Comparison of ENCODE assay signal across 19 cellular contexts in genomic region chr4:168039593-168039992, GRCh38. TPM values are rescaled to one million over a fixed set of nuclear protein-coding genes. Genes with fewer than 3 reads are reported as not detected.
DNase-seq lines count a peak whose midpoint lies in the region; ATAC-seq and TF ChIP-seq lines count a peak whose summit lies in the region.
"Had no signal": no experiment of that assay in that cellular context is flagged by ENCODE, and none has a peak within 500 bp of the region (broad histone marks: within the 10 kb centered on the region; RNA-seq: fewer than 3 reads in every experiment).

No MANE protein-coding gene starts in this region.

- H3K27me3 Mint-ChIP-seq in endodermal cell (ENCODE audit: insufficient read depth), result no peaks in the 10 kb centered on the region
- no peaks in the 10 kb centered on the region for H3K27me3 Mint-ChIP-seq in activated CD8-positive, alpha-beta T cell treated with anti-CD3 and anti-CD28 coated beads for 36 hours
- H3K27me3 Mint-ChIP-seq: CD4-positive, alpha-beta T cell had no signal

- DNase-seq in DMS 273 (lab: John Stamatoyannopoulos, UW; ENCODE audit: unreplicated experiment) (peak; percentile 1), DMS 273 treated with DMSO at 0.1 percent for 48 hours (lab: John Stamatoyannopoulos, UW) (no peak), H7 (peak; percentile 4), endodermal cell (no peak), mesenchymal stem cell (no peak), germinal center (ENCODE audit: low spot score) (no peak)
- DNase-seq in activated CD8-positive, alpha-beta T cell treated with anti-CD3 and anti-CD28 coated beads for 36 hours, result no peak
- DNase-seq: AML-193; CD4-positive, alpha-beta T cell; DMS79 treated with DMSO at 0.1 percent for 48 hours; GM23248 had no signal

- CTCF ChIA-PET in activated CD8-positive, alpha-beta T cell treated with anti-CD3 and anti-CD28 coated beads for 36 hours (lab: Charles Lee), result no interaction called here

- no peak overlapping the region for H2BK5ac ChIP-seq in mesenchymal stem cell (ENCODE audit: low read depth, low read length, poor library complexity, severe bottlenecking)

- H3K36me3 ChIP-seq in H7 (replicated peaks; ENCODE audit: control insufficient read depth, insufficient read depth, low read length) (no peaks in the 10 kb centered on the region), endodermal cell (ENCODE audit: control insufficient read depth, insufficient read depth, low read length) (no peaks in the 10 kb centered on the region), mesenchymal stem cell (ENCODE audit: control insufficient read depth in 1 of 2, insufficient read depth in 2 of 2, low read depth in 1 of 2, low read length in 2 of 2) (no peaks in the 10 kb centered on the region)

- no peak overlapping the region for H3K4me2 ChIP-seq in mesenchymal stem cell (ENCODE audit: low read length, poor library complexity, severe bottlenecking)
- H3K4me2 ChIP-seq: A549, KMS-11 had no signal

- H2AK5ac ChIP-seq in mesenchymal stem cell (ENCODE audit: low read length, severe bottlenecking), result no peak overlapping the region

- H3K4me3 ChIP-seq in H7 (ENCODE audit: insufficient read depth, low read depth, low read length) (no peak overlapping the region), endodermal cell (ENCODE audit: low read length) (no peak overlapping the region), mesenchymal stem cell (ENCODE audit: insufficient read depth in 1 of 2, low read depth in 1 of 2, low read length in 2 of 2) (no peak overlapping the region)
- H3K4me3 ChIP-seq: A549, GM12878, GM23248 had no signal

- H2AFZ ChIP-seq in mesenchymal stem cell (ENCODE audit: low read depth, low read length), result no peak overlapping the region
- H2AFZ ChIP-seq: GM23248 had no signal

- WGBS in endodermal cell (ENCODE audit: insufficient coverage in 1 of 2, insufficient read length in 1 of 2), 2 experiments, result 83 to 91% methylated on average over 1 of the region's 1 CpG
- no CpG with 5 or more reads among the region's 1 CpG for WGBS in mesenchymal stem cell

- H4K8ac ChIP-seq in mesenchymal stem cell (ENCODE audit: low read length), result no peak overlapping the region

- no peak for ATAC-seq in activated CD8-positive, alpha-beta T cell treated with anti-CD3 and anti-CD28 coated beads for 36 hours
- no peak for ATAC-seq in GM19463 (IDR thresholded peaks at IDR 0.05; ENCODE audit: unreplicated experiment)
- ATAC-seq: A549, GM12878 had no signal

- no peak overlapping the region for H3K14ac ChIP-seq in mesenchymal stem cell (ENCODE audit: low read length in 2 of 2)

- H2BK120ac ChIP-seq in mesenchymal stem cell (ENCODE audit: low read depth, low read length), result no peak overlapping the region

- no peak overlapping the region for H2BK12ac ChIP-seq in mesenchymal stem cell (ENCODE audit: low read length in 2 of 2)

- no peaks in the 10 kb centered on the region for H3K9me3 Mint-ChIP-seq in endodermal cell
- no peaks in the 10 kb centered on the region for H3K9me3 Mint-ChIP-seq in activated CD8-positive, alpha-beta T cell treated with anti-CD3 and anti-CD28 coated beads for 36 hours
- H3K9me3 Mint-ChIP-seq: CD4-positive, alpha-beta T cell had no signal

- H3K27ac ChIP-seq in endodermal cell (ENCODE audit: low read depth, low read length) (no peak overlapping the region), mesenchymal stem cell (ENCODE audit: low read length, poor library complexity, severe bottlenecking) (peak overlapping the region; percentile 41)
- H3K27ac ChIP-seq: 22Rv1, A549, C4-2B, GM23248, KMS-11 had no signal

- H3K4me3 Mint-ChIP-seq in endodermal cell, result no peak overlapping the region
- H3K4me3 Mint-ChIP-seq in activated CD8-positive, alpha-beta T cell treated with anti-CD3 and anti-CD28 coated beads for 36 hours, result no peak overlapping the region
- H3K4me3 Mint-ChIP-seq: CD4-positive, alpha-beta T cell had no signal

- H3K18ac ChIP-seq in mesenchymal stem cell (ENCODE audit: low read depth in 1 of 2, low read length in 2 of 2), result no peak overlapping the region

- no peaks in the 10 kb centered on the region for H3K27me3 ChIP-seq in H7 (ENCODE audit: control insufficient read depth, insufficient read depth, low read length)
- no peaks in the 10 kb centered on the region for H3K27me3 ChIP-seq in endodermal cell (ENCODE audit: control insufficient read depth, insufficient read depth, low read length, poor library complexity, severe bottlenecking)
- H3K27me3 ChIP-seq in mesenchymal stem cell (ENCODE audit: control insufficient read depth in 1 of 2, insufficient read depth in 1 of 2, low read length in 2 of 2), result no peaks in the 10 kb centered on the region

- intact Hi-C loops in activated CD8-positive, alpha-beta T cell treated with anti-CD3 and anti-CD28 coated beads for 36 hours (cut with micrococcal nuclease), result no loop called here

- H3K9ac ChIP-seq in endodermal cell (ENCODE audit: extremely low read depth, low read length, poor library complexity, severe bottlenecking) (no peak overlapping the region), mesenchymal stem cell (ENCODE audit: low read length) (no peak overlapping the region)
- H3K9ac ChIP-seq: GM23248, KMS-11 had no signal

- H3K36me3 Mint-ChIP-seq in endodermal cell (ENCODE audit: low read depth), result no peaks in the 10 kb centered on the region
- no peaks in the 10 kb centered on the region for H3K36me3 Mint-ChIP-seq in activated CD8-positive, alpha-beta T cell treated with anti-CD3 and anti-CD28 coated beads for 36 hours (ENCODE audit: low read depth)

- POLR2A ChIA-PET in activated CD8-positive, alpha-beta T cell treated with anti-CD3 and anti-CD28 coated beads for 36 hours (lab: Charles Lee), result no interaction called here

- peak; percentile 55 for TF ChIP-seq CTCF in endodermal cell (conservative IDR thresholded peaks at IDR 0.05)
- TF ChIP-seq CTCF in activated CD8-positive, alpha-beta T cell treated with anti-CD3 and anti-CD28 coated beads for 36 hours (IDR thresholded peaks at IDR 0.05), result no peak

- no peak overlapping the region for H2BK15ac ChIP-seq in mesenchymal stem cell (ENCODE audit: low read depth, poor library complexity, severe bottlenecking)

- H3K4me1 Mint-ChIP-seq in endodermal cell, result no peaks in the 10 kb centered on the region
- no peaks in the 10 kb centered on the region for H3K4me1 Mint-ChIP-seq in activated CD8-positive, alpha-beta T cell treated with anti-CD3 and anti-CD28 coated beads for 36 hours (ENCODE audit: low read depth)

- no peaks in the 10 kb centered on the region for H3K4me1 ChIP-seq in endodermal cell (ENCODE audit: control insufficient read depth, insufficient read depth, low read length)
- no peaks in the 10 kb centered on the region for H3K4me1 ChIP-seq in mesenchymal stem cell (ENCODE audit: control insufficient read depth, insufficient read depth, low read depth, low read length)
- H3K4me1 ChIP-seq: A549 had no signal

- H4K91ac ChIP-seq in mesenchymal stem cell (ENCODE audit: low read length), result no peak overlapping the region

- H3K27ac Mint-ChIP-seq in endodermal cell, result no peak overlapping the region
- H3K27ac Mint-ChIP-seq in activated CD8-positive, alpha-beta T cell treated with anti-CD3 and anti-CD28 coated beads for 36 hours, result no peak overlapping the region
- H3K27ac Mint-ChIP-seq: CD4-positive, alpha-beta T cell had no signal

- H3K9me3 ChIP-seq in endodermal cell (ENCODE audit: control insufficient read depth, low read length) (no peaks in the 10 kb centered on the region), mesenchymal stem cell (ENCODE audit: control insufficient read depth, low read length) (no peaks in the 10 kb centered on the region)
- H3K9me3 ChIP-seq: A549 had no signal

- H3K4ac ChIP-seq in mesenchymal stem cell (ENCODE audit: low read depth in 1 of 2, low read length in 2 of 2), result no peak overlapping the region

- no peak overlapping the region for H3K23ac ChIP-seq in mesenchymal stem cell (ENCODE audit: low read length in 2 of 2)

- no peaks in the 10 kb centered on the region for H3K79me1 ChIP-seq in mesenchymal stem cell (replicated peaks; ENCODE audit: low read length, poor library complexity, severe bottlenecking)

RNA-seq across cellular contexts. Expression of gene ANXA10, which starts 52.7 kb away (rescaled TPM):
- total RNA-seq in H7 (2014; rRNA removed; shearing (Covaris generic)), result not detected in 2 replicates
- total RNA-seq in endodermal cell, result not detected
- not detected for polyA plus RNA-seq in endodermal cell (2013, experiment 1 of 2)
- not detected for polyA plus RNA-seq in endodermal cell (2013, experiment 2 of 2)
- not detected for polyA plus RNA-seq in mesenchymal stem cell (2013, experiment 1 of 2)
- not detected for polyA plus RNA-seq in mesenchymal stem cell (2013, experiment 2 of 2)
- total RNA-seq in activated CD8-positive, alpha-beta T cell treated with anti-CD3 and anti-CD28 coated beads for 36 hours, result not detected
- total RNA-seq: CD4-positive, alpha-beta T cell; G401; GM12878 had no signal
- polyA plus RNA-seq: BJ, GM12878 had no signal

Comparison
In these comparisons a context has a peak if more than half of its experiments do, and no peak if none do; other contexts are left out.
1. DNase-seq: peak in DMS 273 (single experiment) and H7 (single experiment); none in DMS 273 treated with DMSO at 0.1 percent for 48 hours (single experiment), endodermal cell (single experiment), mesenchymal stem cell (single experiment), activated CD8-positive, alpha-beta T cell treated with anti-CD3 and anti-CD28 coated beads for 36 hours (single experiment) and germinal center (single experiment).